In the genomic region with DNA sequence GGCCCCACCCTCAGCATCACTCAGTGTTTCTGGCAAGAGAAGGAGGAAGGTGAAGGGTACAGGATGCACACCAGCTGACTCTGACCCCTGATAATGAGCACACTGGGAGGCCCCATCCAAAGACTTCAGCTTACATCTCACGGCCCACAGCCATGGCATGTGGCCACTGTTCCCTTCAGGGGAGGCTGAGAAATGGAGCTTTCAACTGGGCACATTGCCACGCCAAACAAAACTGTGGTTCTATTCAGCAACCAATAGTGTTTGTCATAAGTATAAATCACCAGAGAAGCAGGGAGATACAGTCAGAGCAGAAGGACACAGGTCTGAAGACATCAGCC, we compare ENCODE assay signal across 10 cellular contexts. TPM values are rescaled to one million over a fixed set of nuclear protein-coding genes. Genes with fewer than 3 reads are reported as not detected.
A peak's percentile ranks its signal among the peaks of the same experiment; 100 is the strongest.
DNase-seq lines count a peak whose midpoint lies in the region; ATAC-seq and TF ChIP-seq lines count a peak whose summit lies in the region.
"Had no signal": no experiment of that assay in that cellular context is flagged by ENCODE, and none has a peak within 500 bp of the region (broad histone marks: within the 10 kb centered on the region; RNA-seq: fewer than 3 reads in every experiment).

No MANE protein-coding gene starts in this region.

- TF ChIP-seq CTCF in MCF 10A (IDR thresholded peaks at IDR 0.05; ENCODE audit: unreplicated experiment) (no peak), breast epithelium (IDR thresholded peaks at IDR 0.05) (no peak), vagina (IDR thresholded peaks at IDR 0.05) (no peak), GM20000 (IDR thresholded peaks at IDR 0.05; ENCODE audit: extremely low read depth, missing control alignments) (no peak), WTC11 (IDR thresholded peaks at IDR 0.05) (no peak)

- H3K27me3 ChIP-seq in breast epithelium = no peaks in the 10 kb centered on the region
- H3K27me3 ChIP-seq in vagina = no peaks in the 10 kb centered on the region
- H3K27me3 ChIP-seq: upper lobe of left lung had no signal

- peak overlapping the region in 1 of 2 donors; percentile 26 for H3K27ac ChIP-seq in breast epithelium
- H3K27ac ChIP-seq in angular gyrus (ENCODE audit: low read depth, low read length) = peak overlapping the region; percentile 17
- peak overlapping the region; percentile 13 for H3K27ac ChIP-seq in vagina

- no peak for ATAC-seq in WTC11

- H3K27ac Mint-ChIP-seq in MCF 10A (ENCODE audit: low read depth, unreplicated experiment) = no peak overlapping the region
- H3K27ac Mint-ChIP-seq in WTC11 = no peak overlapping the region

- intact Hi-C loops in MCF 10A (cut with micrococcal nuclease) (no loop called here), breast epithelium (cut with DNase I; ENCODE audit: low total_unique reads) (no loop called here), vagina (cut with DNase I) (loop anchor here (10.0 kb wide), 1 partner anchor 48 kb away; no protein-coding TSS in a partner anchor)

- H3K4me3 Mint-ChIP-seq in MCF 10A (ENCODE audit: unreplicated experiment) (no peak overlapping the region), WTC11 (no peak overlapping the region)
- H3K4me3 Mint-ChIP-seq: CD8-positive, alpha-beta memory T cell had no signal

- H3K4me1 Mint-ChIP-seq in MCF 10A (ENCODE audit: insufficient read depth, unreplicated experiment) = peaks cover 19% of the 10 kb centered on the region
- H3K4me1 Mint-ChIP-seq in WTC11 = peaks cover 3% of the 10 kb centered on the region

- CTCF ChIA-PET in MCF 10A (lab: Yijun Ruan, JAX) (interaction anchor here (0.5 to 14.7 kb wide), 8 partner anchors 13 to 786 kb away, joined by 3 to 227 read pairs (median 4); partner anchors contain the start of gene CAMK1G), WTC11 (lab: Charles Lee) (interaction anchor here (1.4 kb wide), 1 partner anchor 177 kb away, joined by 3 read pairs; no protein-coding TSS in a partner anchor)

- H3K27me3 Mint-ChIP-seq in MCF 10A (ENCODE audit: insufficient read depth, unreplicated experiment) (no peaks in the 10 kb centered on the region), WTC11 (ENCODE audit: low read depth) (peaks cover 19% of the 10 kb centered on the region)

- BruUV-seq in MCF 10A (replicated peaks; lab: Mats Ljungman, UMichigan) = no TSS peak

- no peaks in the 10 kb centered on the region for H3K9me3 Mint-ChIP-seq in MCF 10A (ENCODE audit: unreplicated experiment)
- H3K9me3 Mint-ChIP-seq in WTC11 = no peaks in the 10 kb centered on the region
- H3K9me3 Mint-ChIP-seq: CD8-positive, alpha-beta memory T cell had no signal

- H3K4me3 ChIP-seq in breast epithelium = no peak overlapping the region
- no peak overlapping the region for H3K4me3 ChIP-seq in vagina
- H3K4me3 ChIP-seq: upper lobe of left lung had no signal

- peak; percentile 77 for DNase-seq in MCF 10A (ENCODE audit: unreplicated experiment)
- DNase-seq in breast epithelium (ENCODE audit: low spot score in 2 of 2) = no peak
- peak; percentile 77 for DNase-seq in kidney tubule cell (ENCODE audit: low spot score)
- no peak for DNase-seq in vagina (ENCODE audit: extremely low spot score in 2 of 2)
- DNase-seq in GM20000 (ENCODE audit: low spot score) = no peak
- no peak for DNase-seq in WTC11 (ENCODE audit: low spot score)
- DNase-seq in NCI-H82 (lab: John Stamatoyannopoulos, UW) = no peak
- DNase-seq: CD8-positive, alpha-beta memory T cell; upper lobe of left lung had no signal

- H3K4me1 ChIP-seq in breast epithelium (no peaks in the 10 kb centered on the region), vagina (peaks cover 17% of the 10 kb centered on the region)

- H3K36me3 ChIP-seq in breast epithelium = no peaks in the 10 kb centered on the region
- no peaks in the 10 kb centered on the region for H3K36me3 ChIP-seq in vagina
- H3K36me3 ChIP-seq: upper lobe of left lung had no signal

- H3K9me3 ChIP-seq in breast epithelium = no peaks in the 10 kb centered on the region
- no peaks in the 10 kb centered on the region for H3K9me3 ChIP-seq in vagina
- H3K9me3 ChIP-seq: upper lobe of left lung had no signal

- POLR2A ChIA-PET in MCF 10A (lab: Yijun Ruan, JAX) (interaction anchor here (1.0 to 1.2 kb wide), 2 partner anchors 17 to 166 kb away, joined by 3 read pairs; no protein-coding TSS in a partner anchor), WTC11 (lab: Charles Lee) (no interaction called here)

- TF ChIP-seq POLR2A in breast epithelium (IDR thresholded peaks at IDR 0.05) (no peak), vagina (IDR thresholded peaks at IDR 0.05) (no peak)

- no peaks in the 10 kb centered on the region for H3K36me3 Mint-ChIP-seq in MCF 10A (ENCODE audit: insufficient read depth, unreplicated experiment)
- H3K36me3 Mint-ChIP-seq in WTC11 = no peaks in the 10 kb centered on the region

TF ChIP-seq in WTC11, 78 proteins besides CTCF, POLR2A, EP300 and RAD21:
- TF ChIP-seq ETV6 (CRISPR knock-in tag; IDR thresholded peaks at IDR 0.05) = no peak
- TF ChIP-seq ZBTB21 (CRISPR knock-in tag; IDR thresholded peaks at IDR 0.05; ENCODE audit: borderline replicate concordance) = no peak
- no peak for TF ChIP-seq TP53 (CRISPR knock-in tag; IDR thresholded peaks at IDR 0.05)
- no peak for TF ChIP-seq GABPB1 (CRISPR knock-in tag; IDR thresholded peaks at IDR 0.05)
- no peak for TF ChIP-seq ZNF317 (CRISPR knock-in tag; IDR thresholded peaks at IDR 0.05; ENCODE audit: borderline replicate concordance, low read depth)
- no peak for TF ChIP-seq ZNF423 (CRISPR knock-in tag; IDR thresholded peaks at IDR 0.05)
- TF ChIP-seq NR3C1 (CRISPR knock-in tag; conservative IDR thresholded peaks at IDR 0.05; ENCODE audit: low read depth) = no peak
- TF ChIP-seq HMGXB4 (CRISPR knock-in tag; IDR thresholded peaks at IDR 0.05) = no peak
- TF ChIP-seq FOXK1 (CRISPR knock-in tag; IDR thresholded peaks at IDR 0.05) = no peak
- TF ChIP-seq CDX4 (CRISPR knock-in tag; IDR thresholded peaks at IDR 0.05; ENCODE audit: borderline replicate concordance) = no peak
- TF ChIP-seq MXD4 (CRISPR knock-in tag; IDR thresholded peaks at IDR 0.05; ENCODE audit: borderline replicate concordance) = no peak
- TF ChIP-seq FOXJ3 (CRISPR knock-in tag; IDR thresholded peaks at IDR 0.05; ENCODE audit: borderline replicate concordance) = no peak
- no peak for TF ChIP-seq CREB1 (CRISPR knock-in tag; IDR thresholded peaks at IDR 0.05)
- TF ChIP-seq ELF4 (CRISPR knock-in tag; IDR thresholded peaks at IDR 0.05; ENCODE audit: low read depth) = no peak
TF ChIP-seq in WTC11: peak in this region for 0.

RNA-seq across cellular contexts. Expression of gene TRAF3IP3, which starts 12.7 kb away (rescaled TPM):
- total RNA-seq in MCF 10A (2022) = not detected in 2 replicates
- total RNA-seq in breast epithelium = 1 to 10 TPM; 3.6 to 4.6 (median 4.4) TPM
- total RNA-seq in vagina = 7.1 TPM
- total RNA-seq in WTC11 (2021) = 0.55 to 0.74 TPM (median 0.71 TPM) in 3 replicates

RNA-seq across cellular contexts. Expression of gene HSD11B1, which starts 38.5 kb away (rescaled TPM):
- total RNA-seq in MCF 10A (2022) (0.21 and 0.39 TPM in 2 replicates), breast epithelium (10 to 100 TPM in 1 of 3 donors, 1 to 10 TPM in 1, under 1 TPM in 1; 0.88 to 90.1 (median 7.5) TPM), vagina (18.7 TPM), WTC11 (2021) (0.41 TPM in 1 of 3 replicates, not detected in the others)

RNA-seq across cellular contexts. Expression of gene C1orf74, which starts 41.2 kb away (rescaled TPM):
- total RNA-seq in MCF 10A (2022) (6.8 and 7.1 TPM in 2 replicates), breast epithelium (1 to 10 TPM in 2 of 3 donors, under 1 TPM in 1; 0.64 to 3.1 (median 2.0) TPM), vagina (2.0 TPM), WTC11 (2021) (4.1 to 4.6 TPM (median 4.4 TPM) in 3 replicates)

Comparison
In these comparisons a context has a peak if more than half of its experiments do, and no peak if none do; other contexts are left out.
1. DNase-seq: peak in MCF 10A (single experiment) and kidney tubule cell (single experiment); none in breast epithelium (0 of 2), vagina (0 of 2), GM20000 (single experiment), WTC11 (single experiment) and NCI-H82 (single experiment).